In the genomic region with DNA sequence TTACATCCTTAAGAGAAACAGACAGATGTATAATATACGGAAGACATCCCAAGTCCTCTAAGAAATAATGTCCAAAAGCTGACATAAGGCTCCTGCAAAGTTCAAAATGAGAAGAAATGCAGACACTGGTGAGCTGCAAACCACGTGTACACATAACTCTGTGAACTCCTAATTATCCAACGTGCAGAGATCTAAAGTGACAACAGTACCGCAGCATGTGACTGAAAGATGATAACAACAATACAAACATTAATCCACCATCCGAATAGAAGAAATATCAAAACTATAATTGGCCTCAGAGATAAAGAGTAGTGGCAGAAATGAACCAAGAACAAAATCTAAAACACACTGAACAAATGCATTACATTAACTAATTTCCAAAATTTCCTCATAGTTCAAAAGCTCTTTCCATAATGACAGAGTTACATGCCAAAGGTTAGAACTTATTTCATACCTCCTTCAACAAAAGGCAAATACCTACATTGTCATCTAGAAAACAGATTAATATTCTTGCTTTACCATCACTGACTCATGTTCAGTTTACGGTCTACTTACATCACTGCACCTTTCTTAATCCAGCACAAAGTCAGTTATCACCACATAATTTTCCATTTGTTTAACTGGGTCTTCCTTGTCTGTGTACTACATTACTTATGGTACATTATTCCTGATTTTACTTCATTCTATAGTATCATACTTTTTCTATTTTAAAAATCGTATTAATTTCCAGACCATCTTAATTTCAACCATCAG, we compare ENCODE assay signal across 11 cellular contexts. TPM values are rescaled to one million over a fixed set of nuclear protein-coding genes. Genes with fewer than 3 reads are reported as not detected.
DNase-seq lines count a peak whose midpoint lies in the region; ATAC-seq and TF ChIP-seq lines count a peak whose summit lies in the region.
"Had no signal": no experiment of that assay in that cellular context is flagged by ENCODE, and none has a peak within 500 bp of the region (broad histone marks: within the 10 kb centered on the region; RNA-seq: fewer than 3 reads in every experiment).

No MANE protein-coding gene starts in this region.

- WGBS in hepatocyte (ENCODE audit: low lambda C conversion rate, missing lambda C conversion rate): 75% methylated on average over 7 of the region's 7 CpGs

- no peak for ATAC-seq in CD4-positive, CD25-positive, alpha-beta regulatory T cell (ENCODE audit: low read depth in 2 of 2)
- ATAC-seq in RWPE2 (ENCODE audit: low read depth): no peak
- ATAC-seq: sciatic nerve had no signal

- H3K9me3 ChIP-seq in CD4-positive, CD25-positive, alpha-beta regulatory T cell (ENCODE audit: control insufficient read depth in 2 of 2, low read length in 2 of 2): no peaks in the 10 kb centered on the region
- H3K9me3 ChIP-seq in RWPE2 (ENCODE audit: severe bottlenecking): no peaks in the 10 kb centered on the region
- no peaks in the 10 kb centered on the region for H3K9me3 ChIP-seq in hepatocyte (ENCODE audit: low read depth)
- no peaks in the 10 kb centered on the region for H3K9me3 ChIP-seq in vagina
- H3K9me3 ChIP-seq: thoracic aorta had no signal

- no peak for DNase-seq in CD4-positive, CD25-positive, alpha-beta regulatory T cell
- DNase-seq in GM12865 (ENCODE audit: low read depth) (no peak), RWPE2 (ENCODE audit: low spot score) (no peak), hepatocyte (ENCODE audit: low spot score) (no peak), Ammon's horn (ENCODE audit: low spot score) (no peak), dorsolateral prefrontal cortex (no peak), DMS 273 treated with DMSO at 0.1 percent for 48 hours (lab: John Stamatoyannopoulos, UW) (no peak), vagina (ENCODE audit: extremely low spot score in 2 of 2) (no peak)
- DNase-seq: T-helper 9 cell had no signal

- TF ChIP-seq CTCF in GM12865 (IDR thresholded peaks at IDR 0.05; ENCODE audit: insufficient read depth, low read depth, low read length, missing control alignments): no peak
- TF ChIP-seq CTCF in RWPE2 (IDR thresholded peaks at IDR 0.05; ENCODE audit: poor library complexity, severe bottlenecking): no peak
- TF ChIP-seq CTCF in hepatocyte (IDR thresholded peaks at IDR 0.05; ENCODE audit: poor library complexity): no peak
- TF ChIP-seq CTCF in dorsolateral prefrontal cortex (IDR thresholded peaks at IDR 0.05 in 54 of 56, conservative IDR thresholded peaks at IDR 0.05 in 2 of 56; ENCODE audit: low read depth in 1 of 56, partially characterized antibody in 56 of 56): no peak
- TF ChIP-seq CTCF in vagina (IDR thresholded peaks at IDR 0.05): no peak

- H3K9me3 Mint-ChIP-seq in CD4-positive, CD25-positive, alpha-beta regulatory T cell: no peaks in the 10 kb centered on the region

- intact Hi-C loops in dorsolateral prefrontal cortex (cut with DNase I): loop anchor here in 1 of 2 donors (10.0 kb wide), 1 partner anchor 328 kb away; no protein-coding TSS in a partner anchor
- intact Hi-C loops in vagina (cut with DNase I): no loop called here

- H3K36me3 Mint-ChIP-seq in CD4-positive, CD25-positive, alpha-beta regulatory T cell: no peaks in the 10 kb centered on the region

- H3K4me1 ChIP-seq in CD4-positive, CD25-positive, alpha-beta regulatory T cell (ENCODE audit: control insufficient read depth, insufficient read depth, low read length, poor library complexity, severe bottlenecking): peaks cover 67% of the 10 kb centered on the region
- H3K4me1 ChIP-seq in RWPE2 (ENCODE audit: insufficient read depth, poor library complexity, severe bottlenecking) (peaks cover 39% of the 10 kb centered on the region), hepatocyte (ENCODE audit: insufficient read depth) (peaks cover 24% of the 10 kb centered on the region), vagina (peaks cover 46% of the 10 kb centered on the region)

- no peak overlapping the region for H2AFZ ChIP-seq in hepatocyte

- H3K27ac ChIP-seq in CD4-positive, CD25-positive, alpha-beta regulatory T cell (ENCODE audit: insufficient read depth, low read length, poor library complexity, severe bottlenecking): peak overlapping the region; percentile 24
- peak overlapping the region; percentile 88 for H3K27ac ChIP-seq in RWPE2 (ENCODE audit: poor library complexity, severe bottlenecking)
- H3K27ac ChIP-seq in hepatocyte: no peak overlapping the region
- H3K27ac ChIP-seq in dorsolateral prefrontal cortex: no peak overlapping the region
- H3K27ac ChIP-seq in vagina: no peak overlapping the region
- H3K27ac ChIP-seq: thoracic aorta had no signal

- H3K79me2 ChIP-seq in hepatocyte: peaks cover 73% of the 10 kb centered on the region

- no peak for TF ChIP-seq POLR2A in vagina (IDR thresholded peaks at IDR 0.05)

- no peaks in the 10 kb centered on the region for H3K27me3 ChIP-seq in CD4-positive, CD25-positive, alpha-beta regulatory T cell (ENCODE audit: control insufficient read depth, insufficient read depth, low read length)
- H3K27me3 ChIP-seq in RWPE2 (ENCODE audit: insufficient read depth, poor library complexity, severe bottlenecking) (no peaks in the 10 kb centered on the region), hepatocyte (no peaks in the 10 kb centered on the region), dorsolateral prefrontal cortex (no peaks in the 10 kb centered on the region), vagina (no peaks in the 10 kb centered on the region)

- H3K4me1 Mint-ChIP-seq in CD4-positive, CD25-positive, alpha-beta regulatory T cell: peaks cover 16 to 47% (median 27%) of the 10 kb centered on the region in 4 donors

- no peaks in the 10 kb centered on the region for H3K36me3 ChIP-seq in CD4-positive, CD25-positive, alpha-beta regulatory T cell (ENCODE audit: control insufficient read depth, insufficient read depth, low read length)
- H3K36me3 ChIP-seq in RWPE2 (ENCODE audit: low read depth): peaks cover 19% of the 10 kb centered on the region
- no peaks in the 10 kb centered on the region for H3K36me3 ChIP-seq in hepatocyte (replicated peaks; ENCODE audit: insufficient read depth, low read depth)
- H3K36me3 ChIP-seq in vagina: no peaks in the 10 kb centered on the region
- H3K36me3 ChIP-seq: thoracic aorta had no signal

- H3K9me2 ChIP-seq in hepatocyte (replicated peaks; ENCODE audit: insufficient read depth): no peaks in the 10 kb centered on the region

- H3K27ac Mint-ChIP-seq in CD4-positive, CD25-positive, alpha-beta regulatory T cell: peak overlapping the region in 2 of 3 donors; percentile 23 to 40

- peak overlapping the region in 1 of 4 donors; percentile 68 for H3K4me3 Mint-ChIP-seq in CD4-positive, CD25-positive, alpha-beta regulatory T cell

- no peaks in the 10 kb centered on the region for H3K27me3 Mint-ChIP-seq in CD4-positive, CD25-positive, alpha-beta regulatory T cell

- H3K4me2 ChIP-seq in hepatocyte: peak overlapping the region; percentile 79

- H4K20me1 ChIP-seq in hepatocyte (ENCODE audit: insufficient read depth, poor library complexity, severe bottlenecking): peaks cover 47% of the 10 kb centered on the region

- peak overlapping the region; percentile 95 for H3K4me3 ChIP-seq in CD4-positive, CD25-positive, alpha-beta regulatory T cell (ENCODE audit: low read depth, low read length)
- peak overlapping the region; percentile 89 for H3K4me3 ChIP-seq in GM12865 (ENCODE audit: low read depth, low read length)
- H3K4me3 ChIP-seq in RWPE2 (ENCODE audit: severe bottlenecking): peak overlapping the region; percentile 65
- H3K4me3 ChIP-seq in hepatocyte: no peak overlapping the region
- H3K4me3 ChIP-seq in dorsolateral prefrontal cortex: peak overlapping the region in 16 of 59 donors; percentile 1 to 95 (median 89)
- no peak overlapping the region for H3K4me3 ChIP-seq in vagina

RNA-seq across cellular contexts. Expression of a gene that starts 2.2 kb away (rescaled TPM):
- total RNA-seq in CD4-positive, CD25-positive, alpha-beta regulatory T cell: 69.9 TPM
- polyA plus RNA-seq in CD4-positive, CD25-positive, alpha-beta regulatory T cell: 100 to 1,000 TPM; 112 to 157 (median 132) TPM
- total RNA-seq in hepatocyte (88.7 and 89.6 TPM in 2 replicates), dorsolateral prefrontal cortex (10 to 100 TPM; 26.3 to 60.2 (median 45.6) TPM), vagina (71.7 TPM)
- 49.5 and 58.2 TPM in 2 replicates for polyA plus RNA-seq in hepatocyte

RNA-seq across cellular contexts. Expression of a gene that starts 3.0 kb away (rescaled TPM):
- total RNA-seq in CD4-positive, CD25-positive, alpha-beta regulatory T cell: 2.4 TPM
- 10 to 100 TPM; 12.8 to 17.8 (median 15.3) TPM for polyA plus RNA-seq in CD4-positive, CD25-positive, alpha-beta regulatory T cell
- 13.2 and 20.0 TPM in 2 replicates for total RNA-seq in hepatocyte
- 19.4 and 23.1 TPM in 2 replicates for polyA plus RNA-seq in hepatocyte
- total RNA-seq in dorsolateral prefrontal cortex: 100 to 1,000 TPM in 118 of 120 experiments, 10 to 100 TPM in 2; 59.0 to 596 (median 327) TPM
- total RNA-seq in vagina: 13.8 TPM

Comparison
In these comparisons a context has a peak if more than half of its experiments do, and no peak if none do; other contexts are left out.
1. H3K27ac ChIP-seq: peak in CD4-positive, CD25-positive, alpha-beta regulatory T cell (single experiment) and RWPE2 (single experiment); none in hepatocyte (single experiment), dorsolateral prefrontal cortex (0 of 59) and vagina (single experiment).
2. H3K4me3 ChIP-seq: peak in CD4-positive, CD25-positive, alpha-beta regulatory T cell (single experiment), GM12865 (single experiment) and RWPE2 (single experiment); none in hepatocyte (single experiment) and vagina (0 of 2).